ENCODE assay signal across 8 cellular contexts in genomic region chr12:109995703-109996482, GRCh38. TPM values are rescaled to one million over a fixed set of nuclear protein-coding genes. Genes with fewer than 3 reads are reported as not detected.
DNase-seq lines count a peak whose midpoint lies in the region; ATAC-seq, FAIRE-seq and TF ChIP-seq lines count a peak whose summit lies in the region.

TSS of gene GIT2 (minus strand) at chr12:109996368. CDS start at chr12:109996224, 144 bp downstream.

- in situ Hi-C loops in ACHN (cut with HindIII; ENCODE audit: low pct_ligation_motif_present, low pct_unique_long_range_greater_than_20kb, low sequenced_read_pairs) (no loop called here), GM18951 (cut with MboI; ENCODE audit: low sequenced_read_pairs, unreplicated experiment) (no loop called here)

- H3K27ac Mint-ChIP-seq in WTC11, result peak within 1 kb of the TSS; percentile 92

- H3K27ac ChIP-seq in small intestine (ENCODE audit: low read depth in 1 of 2, low read length in 1 of 2), result peak within 1 kb of the TSS; percentile 90 to 93

- POLR2A ChIA-PET in WTC11 (lab: Charles Lee), result no interaction called here

- H3K4me3 Mint-ChIP-seq in WTC11, result peak within 1 kb of the TSS; percentile 93

- CTCF ChIA-PET in WTC11 (lab: Charles Lee), result no interaction called here

- peak; percentile 92 for TF ChIP-seq POLR2A in GM18951 (IDR thresholded peaks at IDR 0.05; ENCODE audit: extremely low read depth, insufficient read depth, insufficient read length)

- H3K4me1 Mint-ChIP-seq in WTC11, result peaks cover 33% of the 10 kb centered on the region

- H3K9me3 Mint-ChIP-seq in WTC11, result no peaks in the 10 kb centered on the region

- ATAC-seq in HG03175 (IDR thresholded peaks at IDR 0.05; ENCODE audit: unreplicated experiment) (peak; percentile 72), WTC11 (peak; percentile 70)

- WGBS in small intestine, 3 donors, result 0 to 1% (median 0%) methylated on average over 51 to 63 of the region's 63 CpGs

- H3K4me3 ChIP-seq in bronchial epithelial cell (ENCODE audit: low read depth, low read length), result peak within 1 kb of the TSS; percentile 95
- peak within 1 kb of the TSS; percentile 97 to 100 for H3K4me3 ChIP-seq in small intestine (ENCODE audit: low read depth in 1 of 2, low read length in 2 of 2)

- TF ChIP-seq CTCF in WTC11 (IDR thresholded peaks at IDR 0.05), result no peak
- no peak for TF ChIP-seq CTCF in bronchial epithelial cell (IDR thresholded peaks at IDR 0.05; ENCODE audit: insufficient read depth, low read length, severe bottlenecking)

- H3K4me1 ChIP-seq in small intestine (ENCODE audit: control insufficient read depth in 2 of 2, insufficient read depth in 1 of 2, low read depth in 1 of 2, low read length in 1 of 2), result peaks cover 0 to 4% of the 10 kb centered on the region in 2 donors

- H3K36me3 ChIP-seq in bronchial epithelial cell (ENCODE audit: control insufficient read depth, insufficient read depth, low read length), result peaks cover 2% of the 10 kb centered on the region
- peaks cover 0 to 2% of the 10 kb centered on the region in 2 donors for H3K36me3 ChIP-seq in small intestine (ENCODE audit: control insufficient read depth in 2 of 2, insufficient read depth in 2 of 2, low read length in 2 of 2)

- no peaks in the 10 kb centered on the region for H3K9me3 ChIP-seq in small intestine (ENCODE audit: control insufficient read depth, low read depth)

- peaks cover 11% of the 10 kb centered on the region for H3K27me3 Mint-ChIP-seq in WTC11 (ENCODE audit: low read depth)

- FAIRE-seq in bronchial epithelial cell (lab: Jason Lieb, UNC) (no peak), small intestine (lab: Jason Lieb, UNC) (no peak)

- no peaks in the 10 kb centered on the region; the same call in 1 of the 2 replicates for H3K36me3 Mint-ChIP-seq in WTC11

- H3K27me3 ChIP-seq in bronchial epithelial cell (ENCODE audit: control insufficient read depth, insufficient read depth, low read length) (no peaks in the 10 kb centered on the region), small intestine (ENCODE audit: control insufficient read depth in 2 of 2, insufficient read depth in 2 of 2, low read length in 2 of 2) (no peaks in the 10 kb centered on the region)

- DNase-seq in ACHN (peak; percentile 98), NCI-H226 (peak; percentile 91), WTC11 (ENCODE audit: low spot score) (peak; percentile 91), bronchial epithelial cell (ENCODE audit: low read depth) (peak; percentile 83), iPS-NIHi11 (ENCODE audit: low spot score) (peak; percentile 96), small intestine (peak; percentile 96)

TF ChIP-seq in WTC11, 78 proteins besides CTCF, POLR2A, EP300 and RAD21 (continues in another document):
- no peak for TF ChIP-seq OVOL2 (CRISPR knock-in tag; IDR thresholded peaks at IDR 0.05; ENCODE audit: borderline replicate concordance)
- TF ChIP-seq HMGXB4 (CRISPR knock-in tag; IDR thresholded peaks at IDR 0.05), result peak; percentile 72; the same call in 1 of the 2 replicates
- no peak for TF ChIP-seq FOXP4 (CRISPR knock-in tag; IDR thresholded peaks at IDR 0.05)
- TF ChIP-seq GTF2I (CRISPR knock-in tag; conservative IDR thresholded peaks at IDR 0.05), result no peak
- no peak for TF ChIP-seq ATF3 (CRISPR knock-in tag; conservative IDR thresholded peaks at IDR 0.05)
- TF ChIP-seq SMAD4 (CRISPR knock-in tag; IDR thresholded peaks at IDR 0.05), result no peak
- 0 out of 2 replicates have a peak, but pooled peaks have one; percentile 80 for TF ChIP-seq ZNF232 (CRISPR knock-in tag; IDR thresholded peaks at IDR 0.05)
- no peak for TF ChIP-seq ATF1 (CRISPR knock-in tag; IDR thresholded peaks at IDR 0.05)
- TF ChIP-seq AR (CRISPR knock-in tag; IDR thresholded peaks at IDR 0.05), result no peak
- TF ChIP-seq ZBTB21 (CRISPR knock-in tag; IDR thresholded peaks at IDR 0.05; ENCODE audit: borderline replicate concordance), result no peak
- peak; percentile 57; the same call in 1 of the 2 replicates for TF ChIP-seq SMAD3 (CRISPR knock-in tag; IDR thresholded peaks at IDR 0.05; ENCODE audit: borderline replicate concordance)
- no peak for TF ChIP-seq ELF4 (CRISPR knock-in tag; IDR thresholded peaks at IDR 0.05; ENCODE audit: low read depth)
- 0 out of 2 replicates have a peak, but pooled peaks have one; percentile 31 for TF ChIP-seq FOXK1 (CRISPR knock-in tag; IDR thresholded peaks at IDR 0.05)
- TF ChIP-seq NR2C2 (CRISPR knock-in tag; IDR thresholded peaks at IDR 0.05), result no peak
- no peak for TF ChIP-seq TCF7 (CRISPR knock-in tag; IDR thresholded peaks at IDR 0.05; ENCODE audit: low read depth)
- peak; percentile 97 for TF ChIP-seq USF1 (CRISPR knock-in tag; IDR thresholded peaks at IDR 0.05)
- no peak for TF ChIP-seq MXD4 (CRISPR knock-in tag; IDR thresholded peaks at IDR 0.05; ENCODE audit: borderline replicate concordance)
- TF ChIP-seq GABPB1 (CRISPR knock-in tag; IDR thresholded peaks at IDR 0.05), result 0 out of 2 replicates have a peak, but pooled peaks have one; percentile 53
- TF ChIP-seq SP1 (CRISPR knock-in tag; conservative IDR thresholded peaks at IDR 0.05), result peak; percentile 39; the same call in 1 of the 2 replicates
- no peak for TF ChIP-seq E2F4 (CRISPR knock-in tag; IDR thresholded peaks at IDR 0.05; ENCODE audit: borderline replicate concordance, low read depth)

RNA-seq across cellular contexts. Expression of gene GIT2, which starts in this region (rescaled TPM):
- total RNA-seq in WTC11 (2021) (21.4 to 22.3 TPM (median 21.7 TPM) in 3 replicates), bronchial epithelial cell (21.9 and 22.4 TPM in 2 replicates)
- polyA plus RNA-seq in small intestine, result 10 to 100 TPM in 1 of 3 donors, 1 to 10 TPM in 2; 7.0 to 10.7 (median 7.4) TPM

Comparison
In these comparisons a context has a peak if more than half of its experiments do, and no peak if none do; other contexts are left out.
1. Peak in every context shown above with its lines: DNase-seq, ATAC-seq, H3K4me3 ChIP-seq and H3K27ac ChIP-seq.